Comparison of ENCODE assay signal across 24 cellular contexts in genomic region chr1:172457479-172458130, GRCh38. TPM values are rescaled to one million over a fixed set of nuclear protein-coding genes. Genes with fewer than 3 reads are reported as not detected.
"Had no signal": no experiment of that assay in that cellular context is flagged by ENCODE, and none has a peak within 500 bp of the region (broad histone marks: within the 10 kb centered on the region; RNA-seq: fewer than 3 reads in every experiment).

No MANE protein-coding gene starts in this region.

- DNase-seq: KBM-7, MV-4-11, NCI-H1048, NCI-H1105 treated with DMSO at 0.1 percent for 48 hours, NCI-H1417 treated with DMSO at 0.1 percent for 48 hours, NCI-H146, NCI-H1694 treated with DMSO at 0.1 percent for 48 hours, NCI-H1930, NCI-H2081, NCI-H2107, NCI-H2227 treated with DMSO at 0.1 percent for 48 hours, NCI-H524, NCI-H526 treated with DMSO at 0.1 percent for 48 hours, NCI-H774, Right ventricle myocardium superior, RPMI8226, SIG-M5 had no signal

- H3K9me3 ChIP-seq: SJSA1 had no signal

- H3K4me1 ChIP-seq: SJSA1 had no signal

- FAIRE-seq: RCC 7860 had no signal

- H3K36me3 ChIP-seq: SJSA1 had no signal

- H3K27me3 ChIP-seq: SJSA1 had no signal

- H3K27ac ChIP-seq: SJSA1, SK-N-MC had no signal

- H3K4me3 ChIP-seq: SJSA1, SK-N-MC had no signal

RNA-seq across cellular contexts. Expression of gene C1orf105, which starts 37.1 kb away (rescaled TPM):
- total RNA-seq: HT1080, MCF 10A, NCI-H460, SJSA1 had no signal
- polyA plus RNA-seq: IgD-negative memory B cell had no signal
